ENCODE assay signal across 20 cellular contexts in genomic region chr12:22653075-22653474, GRCh38. TPM values are rescaled to one million over a fixed set of nuclear protein-coding genes. Genes with fewer than 3 reads are reported as not detected.
DNase-seq lines count a peak whose midpoint lies in the region; ATAC-seq and TF ChIP-seq lines count a peak whose summit lies in the region.
"Had no signal": no experiment of that assay in that cellular context is flagged by ENCODE, and none has a peak within 500 bp of the region (broad histone marks: within the 10 kb centered on the region; RNA-seq: fewer than 3 reads in every experiment).

No MANE protein-coding gene starts in this region.

- H3K9me3 ChIP-seq in Karpas-422 (ENCODE audit: low read length): no peaks in the 10 kb centered on the region
- H3K9me3 ChIP-seq: esophagus squamous epithelium, MG63, SK-N-SH had no signal

- peaks cover 21% of the 10 kb centered on the region for H3K79me2 ChIP-seq in ACC112 (ENCODE audit: control insufficient read depth, insufficient read depth, low read length, unreplicated experiment)
- H3K79me2 ChIP-seq in Karpas-422 (ENCODE audit: low read length): peaks cover 96% of the 10 kb centered on the region

- H3K4me1 Mint-ChIP-seq in activated B cell treated with CpG ODN at 0.5 μM for 24 hours: peaks cover 25% of the 10 kb centered on the region
- peaks cover 32% of the 10 kb centered on the region for H3K4me1 Mint-ChIP-seq in activated naive CD8-positive, alpha-beta T cell treated with anti-CD3 and anti-CD28 coated beads, Interleukin-2, amount 50 U/mL, for 24 hours

- H4K20me1 ChIP-seq in Karpas-422 (ENCODE audit: insufficient read depth, low read depth, low read length): no peaks in the 10 kb centered on the region

- ATAC-seq in activated B cell treated with CpG ODN at 0.5 μM for 24 hours (ENCODE audit: low read depth): no peak
- ATAC-seq in activated naive CD8-positive, alpha-beta T cell treated with anti-CD3 and anti-CD28 coated beads, Interleukin-2, amount 50 U/mL, for 24 hours: no peak
- no peak for ATAC-seq in HG03095 (IDR thresholded peaks at IDR 0.05; ENCODE audit: unreplicated experiment)
- ATAC-seq: left lobe of liver had no signal

- TF ChIP-seq CTCF in activated B cell treated with CpG ODN at 0.5 μM for 24 hours (IDR thresholded peaks at IDR 0.05): no peak

- H3K9me3 Mint-ChIP-seq in activated B cell treated with CpG ODN at 0.5 μM for 24 hours: no peaks in the 10 kb centered on the region
- H3K9me3 Mint-ChIP-seq in activated naive CD8-positive, alpha-beta T cell treated with anti-CD3 and anti-CD28 coated beads, Interleukin-2, amount 50 U/mL, for 24 hours: peaks cover 3% of the 10 kb centered on the region

- H3K4me2 ChIP-seq in Karpas-422 (ENCODE audit: low read depth, low read length, poor library complexity, severe bottlenecking): no peak overlapping the region
- H3K4me2 ChIP-seq: SK-N-SH had no signal

- H3K27ac ChIP-seq in ACC112 (ENCODE audit: low read depth, low read length) (peak overlapping the region; percentile 66), Karpas-422 (ENCODE audit: low read length) (no peak overlapping the region)

- POLR2A ChIA-PET in activated B cell treated with CpG ODN at 0.5 μM for 24 hours (lab: Charles Lee): no interaction called here

- intact Hi-C loops in activated B cell treated with CpG ODN at 0.5 μM for 24 hours (cut with micrococcal nuclease): no loop called here

- no peaks in the 10 kb centered on the region for H3K27me3 Mint-ChIP-seq in activated B cell treated with CpG ODN at 0.5 μM for 24 hours
- no peaks in the 10 kb centered on the region for H3K27me3 Mint-ChIP-seq in activated naive CD8-positive, alpha-beta T cell treated with anti-CD3 and anti-CD28 coated beads, Interleukin-2, amount 50 U/mL, for 24 hours
- H3K27me3 Mint-ChIP-seq: stimulated activated naive CD8-positive, alpha-beta T cell treated with anti-CD3 and anti-CD28 coated beads, Interleukin-15, Interleukin-2, amounts not matched to agents 100 ng/mL and 50 ng/mL, for 24 hours had no signal

- H2AFZ ChIP-seq in ACC112 (ENCODE audit: low read length, unreplicated experiment) (peak overlapping the region; percentile 51), Karpas-422 (ENCODE audit: low read length) (no peak overlapping the region)

- H3K9me2 ChIP-seq in Karpas-422 (replicated peaks; ENCODE audit: insufficient read depth, low read length): no peaks in the 10 kb centered on the region
- H3K9me2 ChIP-seq: SK-N-SH had no signal

- H3K4me3 ChIP-seq in ACC112 (ENCODE audit: low read depth, low read length) (peak overlapping the region; percentile 14; the same call in 1 of the 2 replicates), Karpas-422 (ENCODE audit: low read length) (no peak overlapping the region)
- H3K4me3 ChIP-seq: esophagus squamous epithelium, MG63 had no signal

- peaks cover 38% of the 10 kb centered on the region for H3K36me3 Mint-ChIP-seq in activated B cell treated with CpG ODN at 0.5 μM for 24 hours (ENCODE audit: low read depth)
- peaks cover 41% of the 10 kb centered on the region for H3K36me3 Mint-ChIP-seq in activated naive CD8-positive, alpha-beta T cell treated with anti-CD3 and anti-CD28 coated beads, Interleukin-2, amount 50 U/mL, for 24 hours (ENCODE audit: low read depth)

- H3K27me3 ChIP-seq in ACC112 (ENCODE audit: insufficient read depth, low read length) (no peaks in the 10 kb centered on the region), Karpas-422 (ENCODE audit: low read length) (no peaks in the 10 kb centered on the region)
- H3K27me3 ChIP-seq: esophagus squamous epithelium, MG63 had no signal

- CTCF ChIA-PET in activated B cell treated with CpG ODN at 0.5 μM for 24 hours (lab: Charles Lee): no interaction called here

- H3K36me3 ChIP-seq in ACC112 (ENCODE audit: insufficient read depth, low read length): no peaks in the 10 kb centered on the region
- H3K36me3 ChIP-seq in Karpas-422 (ENCODE audit: insufficient read depth, low read length): peaks cover 59% of the 10 kb centered on the region
- H3K36me3 ChIP-seq: esophagus squamous epithelium had no signal

- DNase-seq in GM03348 (ENCODE audit: low spot score) (peak; percentile 9), activated B cell treated with CpG ODN at 0.5 μM for 24 hours (no peak), iris pigment epithelial cell (ENCODE audit: low read depth) (peak; percentile 44), Karpas-422 (no peak), HuH-7 (ENCODE audit: low spot score) (no peak)
- DNase-seq in activated naive CD8-positive, alpha-beta T cell treated with anti-CD3 and anti-CD28 coated beads, Interleukin-2, amount 50 U/mL, for 24 hours: no peak
- DNase-seq: activated CD4-positive, alpha-beta T cell treated with anti-CD3 and anti-CD28 coated beads for 48 hours; activated naive CD4-positive, alpha-beta T cell treated with Interleukin-2 at 50 U/mL for 16 hours; cortex of kidney; esophagus squamous epithelium; HCEC 1CT; MG63; NCI-H1930; NCI-H510A treated with DMSO at 0.1 percent for 48 hours; SK-N-SH; T1000 had no signal

- H3K4me1 ChIP-seq in ACC112 (ENCODE audit: control insufficient read depth, insufficient read depth, low read length, unreplicated experiment): peaks cover 22% of the 10 kb centered on the region
- H3K4me1 ChIP-seq in Karpas-422 (ENCODE audit: low read length): peaks cover 21% of the 10 kb centered on the region

- H3K27ac Mint-ChIP-seq in activated B cell treated with CpG ODN at 0.5 μM for 24 hours: peak overlapping the region; percentile 36
- H3K27ac Mint-ChIP-seq in activated naive CD8-positive, alpha-beta T cell treated with anti-CD3 and anti-CD28 coated beads, Interleukin-2, amount 50 U/mL, for 24 hours: no peak overlapping the region

- H3K4me3 Mint-ChIP-seq in activated B cell treated with CpG ODN at 0.5 μM for 24 hours: no peak overlapping the region
- no peak overlapping the region for H3K4me3 Mint-ChIP-seq in activated naive CD8-positive, alpha-beta T cell treated with anti-CD3 and anti-CD28 coated beads, Interleukin-2, amount 50 U/mL, for 24 hours
- H3K4me3 Mint-ChIP-seq: stimulated activated naive CD8-positive, alpha-beta T cell treated with anti-CD3 and anti-CD28 coated beads, Interleukin-15, Interleukin-2, amounts not matched to agents 100 ng/mL and 50 ng/mL, for 24 hours had no signal

- H3K9ac ChIP-seq in Karpas-422 (ENCODE audit: low read length): no peak overlapping the region
- H3K9ac ChIP-seq: SK-N-SH had no signal

RNA-seq across cellular contexts. Expression of gene ETNK1, which starts 28.1 kb away (rescaled TPM):
- total RNA-seq in activated B cell treated with CpG ODN at 0.5 μM for 24 hours: 80.9 and 98.5 TPM in 2 replicates
- total RNA-seq in Karpas-422 (2014; rRNA removed; shearing (Covaris generic); ENCODE audit: low replicate concordance): 43.9 and 93.7 TPM in 2 replicates

Comparison
In these comparisons a context has a peak if more than half of its experiments do, and no peak if none do; other contexts are left out.
1. DNase-seq: peak in GM03348 (single experiment) and iris pigment epithelial cell (single experiment); none in activated B cell treated with CpG ODN at 0.5 μM for 24 hours (single experiment), Karpas-422 (single experiment), HuH-7 (single experiment) and activated naive CD8-positive, alpha-beta T cell treated with anti-CD3 and anti-CD28 coated beads, Interleukin-2, amount 50 U/mL, for 24 hours (single experiment).